20 cellular contexts compared by ENCODE assay signal in the genomic region with DNA sequence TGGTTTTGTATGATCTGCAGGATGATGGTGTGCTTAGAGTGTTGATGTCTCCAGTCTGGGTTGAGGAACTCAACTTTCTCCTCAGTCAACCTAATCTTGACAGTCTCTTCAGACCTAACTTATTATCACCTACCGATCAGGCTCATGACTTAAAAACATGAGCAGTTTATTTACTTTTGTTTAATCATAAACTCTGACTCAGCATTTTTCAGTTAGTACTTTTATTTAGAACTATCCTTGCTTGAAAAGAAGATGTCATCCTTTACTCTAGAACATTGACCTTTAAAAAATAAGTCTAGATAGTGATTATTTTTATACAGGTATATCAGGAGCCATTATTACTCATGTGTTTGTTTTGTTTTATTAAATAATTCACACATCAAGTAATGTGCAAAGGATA.
DNase-seq lines count a peak whose midpoint lies in the region; ATAC-seq, FAIRE-seq and TF ChIP-seq lines count a peak whose summit lies in the region.
"Had no signal": no experiment of that assay in that cellular context is flagged by ENCODE, and none has a peak within 500 bp of the region (broad histone marks: within the 10 kb centered on the region; RNA-seq: fewer than 3 reads in every experiment).

No MANE protein-coding gene starts in this region.

- H3K4me3 ChIP-seq in HepG2 (replicated peaks in 1 of 3; ENCODE audit: insufficient read depth in 1 of 3, low read depth in 2 of 3, low read length in 3 of 3) (no peak overlapping the region), right lobe of liver (no peak overlapping the region), urinary bladder (ENCODE audit: low read depth, low read length) (no peak overlapping the region), spleen (no peak overlapping the region)

- no peak for FAIRE-seq in HepG2 (lab: Jason Lieb, UNC)
- FAIRE-seq: GM12891, GM18507 had no signal

- no peak overlapping the region for H3K4me3 Mint-ChIP-seq in central memory CD8-positive, alpha-beta T cell
- H3K4me3 Mint-ChIP-seq in chondrocyte (ENCODE audit: unreplicated experiment), result no peak overlapping the region

- H3K4me1 ChIP-seq in HepG2 (ENCODE audit: insufficient read depth, low read length), result no peaks in the 10 kb centered on the region
- H3K4me1 ChIP-seq in right lobe of liver, result no peaks in the 10 kb centered on the region
- H3K4me1 ChIP-seq in urinary bladder (ENCODE audit: insufficient read depth), result no peaks in the 10 kb centered on the region
- H3K4me1 ChIP-seq in spleen, result no peaks in the 10 kb centered on the region

- no peaks in the 10 kb centered on the region for H3K4me1 Mint-ChIP-seq in central memory CD8-positive, alpha-beta T cell
- H3K4me1 Mint-ChIP-seq in chondrocyte (ENCODE audit: low read depth), result no peaks in the 10 kb centered on the region

- in situ Hi-C loops in HepG2 (cut with HindIII; ENCODE audit: extremely low pct_ligation_motif_present, low pct_unique_long_range_greater_than_20kb), result no loop called here

- no peak overlapping the region for H2AFZ ChIP-seq in HepG2 (ENCODE audit: low read length)

- H3K9ac ChIP-seq in HepG2 (ENCODE audit: insufficient read depth, low read depth, low read length), result no peak overlapping the region

- H3K9me3 Mint-ChIP-seq in central memory CD8-positive, alpha-beta T cell, result peaks cover 9% of the 10 kb centered on the region
- peaks cover 3% of the 10 kb centered on the region for H3K9me3 Mint-ChIP-seq in chondrocyte (ENCODE audit: low read depth)

- TF ChIP-seq EP300 in HepG2 (IDR thresholded peaks at IDR 0.05; ENCODE audit: low read depth in 2 of 2, low read length in 2 of 2) (no peak), HepG2 (CRISPR knock-in tag; IDR thresholded peaks at IDR 0.05; ENCODE audit: borderline replicate concordance) (no peak)

- POLR2A ChIA-PET in HepG2 (lab: Yijun Ruan, JAX), result no interaction called here

- H3K9me3 ChIP-seq in HepG2 (ENCODE audit: low read length) (peaks cover 77% of the 10 kb centered on the region), right lobe of liver (no peaks in the 10 kb centered on the region), spleen (no peaks in the 10 kb centered on the region)

- no peaks in the 10 kb centered on the region for H4K20me1 ChIP-seq in HepG2 (ENCODE audit: insufficient read depth, low read length)

- intact Hi-C loops in HepG2 (cut with micrococcal nuclease; ENCODE audit: unreplicated experiment), result no loop called here
- intact Hi-C loops in right lobe of liver (cut with DNase I), result no loop called here
- intact Hi-C loops in spleen (cut with DNase I; ENCODE audit: low total_unique reads), result no loop called here

- 5% methylated on average over 1 of the region's 1 CpG for WGBS in HepG2 (ENCODE audit: low lambda C conversion rate)
- WGBS in right lobe of liver (ENCODE audit: insufficient coverage, low coverage, low lambda C conversion rate, missing lambda C conversion rate), result 38% methylated on average over 1 of the region's 1 CpG
- 77% methylated on average over 1 of the region's 1 CpG for whole genome bisulfite sequencing in urinary bladder
- WGBS in spleen, 5 donors, result 82 to 93% (median 91%) methylated on average over 1 of the region's 1 CpG

- H3K27me3 ChIP-seq in HepG2 (ENCODE audit: control insufficient read depth in 1 of 2, insufficient read depth in 2 of 2, low read length in 2 of 2) (no peaks in the 10 kb centered on the region), right lobe of liver (no peaks in the 10 kb centered on the region), spleen (replicated peaks in 1 of 7) (no peaks in the 10 kb centered on the region)

- H3K27ac ChIP-seq in HepG2 (ENCODE audit: extremely low read length, insufficient read depth, low read length) (no peak overlapping the region), right lobe of liver (no peak overlapping the region), urinary bladder (ENCODE audit: low read depth) (peak overlapping the region; percentile 10), spleen (no peak overlapping the region)
- H3K27ac ChIP-seq: 22Rv1 had no signal

- H3K27me3 Mint-ChIP-seq in central memory CD8-positive, alpha-beta T cell, result no peaks in the 10 kb centered on the region
- H3K27me3 Mint-ChIP-seq in chondrocyte (ENCODE audit: low read depth), result no peaks in the 10 kb centered on the region
- H3K27me3 Mint-ChIP-seq: CD4-positive, alpha-beta memory T cell had no signal

- TF ChIP-seq RAD21 in HepG2 (CRISPR knock-in tag; IDR thresholded peaks at IDR 0.05), result no peak

- TF ChIP-seq POLR2A in HepG2 (IDR thresholded peaks at IDR 0.05; ENCODE audit: insufficient read depth in 1 of 2, low read depth in 2 of 2, low read length in 2 of 2), result no peak
- no peak for TF ChIP-seq POLR2A in right lobe of liver (IDR thresholded peaks at IDR 0.05)
- TF ChIP-seq POLR2A in spleen (IDR thresholded peaks at IDR 0.05), result no peak

- DNase-seq in HepG2 (ENCODE audit: low spot score) (no peak), right lobe of liver (no peak), spleen (no peak), chondrocyte (ENCODE audit: low spot score) (no peak)
- DNase-seq in central memory CD8-positive, alpha-beta T cell (ENCODE audit: low spot score in 2 of 2), result no peak
- DNase-seq: ACHN; C1 segment of cervical spinal cord; Calu3; CD4-positive, alpha-beta memory T cell; COR-L47; DMS53; DMS79 treated with DMSO at 0.1 percent for 48 hours; GF-D8; GOT3; H7; HCEC 1CT had no signal

- ATAC-seq in HepG2 (no peak), right lobe of liver (no peak)
- ATAC-seq in central memory CD8-positive, alpha-beta T cell (replicated peaks; ENCODE audit: extremely low read depth, poor library complexity, severe bottlenecking), result no peak

- CTCF ChIA-PET in HepG2 (lab: Yijun Ruan, JAX; ENCODE audit: low intra/inter-chr PET ratio, low total read pairs), result no interaction called here

- BruUV-seq in HepG2 (replicated peaks; lab: Mats Ljungman, UMichigan), result no TSS peak

- H3K36me3 ChIP-seq in HepG2 (replicated peaks in 1 of 2; ENCODE audit: control insufficient read depth in 1 of 2, insufficient read depth in 2 of 2, low read length in 2 of 2), result no peaks in the 10 kb centered on the region
- no peaks in the 10 kb centered on the region for H3K36me3 ChIP-seq in right lobe of liver
- no peaks in the 10 kb centered on the region for H3K36me3 ChIP-seq in urinary bladder (ENCODE audit: insufficient read depth)
- no peaks in the 10 kb centered on the region for H3K36me3 ChIP-seq in spleen

- H3K27ac Mint-ChIP-seq in central memory CD8-positive, alpha-beta T cell (ENCODE audit: low read depth), result peak overlapping the region; percentile 58
- no peak overlapping the region for H3K27ac Mint-ChIP-seq in chondrocyte (ENCODE audit: unreplicated experiment)
- H3K27ac Mint-ChIP-seq: CD4-positive, alpha-beta memory T cell had no signal

- TF ChIP-seq CTCF in HepG2 (CRISPR knock-in tag; IDR thresholded peaks at IDR 0.05), result no peak
- no peak for TF ChIP-seq CTCF in right lobe of liver (IDR thresholded peaks at IDR 0.05)
- TF ChIP-seq CTCF in spleen (IDR thresholded peaks at IDR 0.05 in 8 of 11, conservative IDR thresholded peaks at IDR 0.05 in 3 of 11), result no peak
- TF ChIP-seq CTCF in chondrocyte (IDR thresholded peaks at IDR 0.05), result no peak

- no peaks in the 10 kb centered on the region for H3K79me2 ChIP-seq in HepG2 (ENCODE audit: insufficient read depth, low read length)

- no peak overlapping the region for H3K4me2 ChIP-seq in HepG2 (ENCODE audit: low read depth, low read length)

- no peaks in the 10 kb centered on the region for H3K36me3 Mint-ChIP-seq in central memory CD8-positive, alpha-beta T cell (ENCODE audit: insufficient read depth)
- H3K36me3 Mint-ChIP-seq in chondrocyte (ENCODE audit: low read depth), result no peaks in the 10 kb centered on the region
- H3K36me3 Mint-ChIP-seq: CD4-positive, alpha-beta memory T cell had no signal

TF ChIP-seq in HepG2, 621 proteins besides CTCF, POLR2A, EP300 and RAD21 (continues in another document):
- no peak for TF ChIP-seq ZNF230 (CRISPR knock-in tag; IDR thresholded peaks at IDR 0.05)
- TF ChIP-seq, protein P1, sequence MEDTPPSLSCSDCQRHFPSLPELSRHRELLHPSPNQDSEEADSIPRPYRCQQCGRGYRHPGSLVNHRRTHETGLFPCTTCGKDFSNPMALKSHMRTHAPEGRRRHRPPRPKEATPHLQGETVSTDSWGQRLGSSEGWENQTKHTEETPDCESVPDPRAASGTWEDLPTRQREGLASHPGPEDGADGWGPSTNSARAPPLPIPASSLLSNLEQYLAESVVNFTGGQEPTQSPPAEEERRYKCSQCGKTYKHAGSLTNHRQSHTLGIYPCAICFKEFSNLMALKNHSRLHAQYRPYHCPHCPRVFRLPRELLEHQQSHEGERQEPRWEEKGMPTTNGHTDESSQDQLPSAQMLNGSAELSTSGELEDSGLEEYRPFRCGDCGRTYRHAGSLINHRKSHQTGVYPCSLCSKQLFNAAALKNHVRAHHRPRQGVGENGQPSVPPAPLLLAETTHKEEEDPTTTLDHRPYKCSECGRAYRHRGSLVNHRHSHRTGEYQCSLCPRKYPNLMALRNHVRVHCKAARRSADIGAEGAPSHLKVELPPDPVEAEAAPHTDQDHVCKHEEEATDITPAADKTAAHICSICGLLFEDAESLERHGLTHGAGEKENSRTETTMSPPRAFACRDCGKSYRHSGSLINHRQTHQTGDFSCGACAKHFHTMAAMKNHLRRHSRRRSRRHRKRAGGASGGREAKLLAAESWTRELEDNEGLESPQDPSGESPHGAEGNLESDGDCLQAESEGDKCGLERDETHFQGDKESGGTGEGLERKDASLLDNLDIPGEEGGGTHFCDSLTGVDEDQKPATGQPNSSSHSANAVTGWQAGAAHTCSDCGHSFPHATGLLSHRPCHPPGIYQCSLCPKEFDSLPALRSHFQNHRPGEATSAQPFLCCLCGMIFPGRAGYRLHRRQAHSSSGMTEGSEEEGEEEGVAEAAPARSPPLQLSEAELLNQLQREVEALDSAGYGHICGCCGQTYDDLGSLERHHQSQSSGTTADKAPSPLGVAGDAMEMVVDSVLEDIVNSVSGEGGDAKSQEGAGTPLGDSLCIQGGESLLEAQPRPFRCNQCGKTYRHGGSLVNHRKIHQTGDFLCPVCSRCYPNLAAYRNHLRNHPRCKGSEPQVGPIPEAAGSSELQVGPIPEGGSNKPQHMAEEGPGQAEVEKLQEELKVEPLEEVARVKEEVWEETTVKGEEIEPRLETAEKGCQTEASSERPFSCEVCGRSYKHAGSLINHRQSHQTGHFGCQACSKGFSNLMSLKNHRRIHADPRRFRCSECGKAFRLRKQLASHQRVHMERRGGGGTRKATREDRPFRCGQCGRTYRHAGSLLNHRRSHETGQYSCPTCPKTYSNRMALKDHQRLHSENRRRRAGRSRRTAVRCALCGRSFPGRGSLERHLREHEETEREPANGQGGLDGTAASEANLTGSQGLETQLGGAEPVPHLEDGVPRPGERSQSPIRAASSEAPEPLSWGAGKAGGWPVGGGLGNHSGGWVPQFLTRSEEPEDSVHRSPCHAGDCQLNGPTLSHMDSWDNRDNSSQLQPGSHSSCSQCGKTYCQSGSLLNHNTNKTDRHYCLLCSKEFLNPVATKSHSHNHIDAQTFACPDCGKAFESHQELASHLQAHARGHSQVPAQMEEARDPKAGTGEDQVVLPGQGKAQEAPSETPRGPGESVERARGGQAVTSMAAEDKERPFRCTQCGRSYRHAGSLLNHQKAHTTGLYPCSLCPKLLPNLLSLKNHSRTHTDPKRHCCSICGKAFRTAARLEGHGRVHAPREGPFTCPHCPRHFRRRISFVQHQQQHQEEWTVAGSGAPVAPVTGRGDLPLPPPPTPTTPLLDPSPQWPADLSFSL (CRISPR knock-in tag; IDR thresholded peaks at IDR 0.05), result no peak
- no peak for TF ChIP-seq HDAC6 (IDR thresholded peaks at IDR 0.05; ENCODE audit: low read depth, low read length)
